ENCODE assay signal across 11 cellular contexts in genomic region chr1:184905601-184906322, GRCh38.
DNase-seq lines count a peak whose midpoint lies in the region; ATAC-seq and TF ChIP-seq lines count a peak whose summit lies in the region.
"Had no signal": no experiment of that assay in that cellular context is flagged by ENCODE, and none has a peak within 500 bp of the region (broad histone marks: within the 10 kb centered on the region; RNA-seq: fewer than 3 reads in every experiment).

No MANE protein-coding gene starts in this region.

- H3K14ac ChIP-seq in neuronal stem cell (ENCODE audit: low read length) = no peak overlapping the region

- no peaks in the 10 kb centered on the region for H3K27me3 Mint-ChIP-seq in T-helper 17 cell

- WGBS in neuronal stem cell (ENCODE audit: extremely low coverage in 2 of 2, insufficient read length in 2 of 2, insufficient replicate concordance in 1 of 2), 2 donors = no CpG with 5 or more reads among the region's 3 CpGs

- no peaks in the 10 kb centered on the region for H3K36me3 Mint-ChIP-seq in T-helper 17 cell (ENCODE audit: low read depth)

- H3K4ac ChIP-seq in neuronal stem cell (ENCODE audit: low read length) = no peak overlapping the region

- H2BK15ac ChIP-seq in neuronal stem cell (ENCODE audit: low read length) = no peak overlapping the region

- no peaks in the 10 kb centered on the region for H3K9me3 ChIP-seq in T-helper 17 cell (ENCODE audit: control insufficient read depth, low read length, poor library complexity, severe bottlenecking)
- H3K9me3 ChIP-seq in neuronal stem cell (replicated peaks in 1 of 2; ENCODE audit: control insufficient read depth in 2 of 2, insufficient read depth in 1 of 2, low read depth in 1 of 2, low read length in 2 of 2) = no peaks in the 10 kb centered on the region
- H3K9me3 ChIP-seq: heart left ventricle had no signal

- no peak for TF ChIP-seq CTCF in brain microvascular endothelial cell (IDR thresholded peaks at IDR 0.05; ENCODE audit: low read depth, low read length, missing control alignments)

- no peak overlapping the region for H2BK5ac ChIP-seq in neuronal stem cell (ENCODE audit: low read length)

- DNase-seq in NCI-H187 (lab: John Stamatoyannopoulos, UW) (peak; percentile 95 to 98), T-helper 17 cell (no peak), neuronal stem cell (ENCODE audit: low spot score) (no peak), mucosa of gallbladder (ENCODE audit: low spot score) (no peak), brain microvascular endothelial cell (no peak)
- DNase-seq: cerebellar nuclear complex; heart left ventricle; stimulated activated CD4-positive, alpha-beta T cell treated with anti-CD3 and anti-CD28 coated beads, Interleukin-15, amount 100 ng/mL, for 24 hours had no signal

- H4K91ac ChIP-seq in neuronal stem cell (ENCODE audit: low read depth, low read length, poor library complexity) = no peak overlapping the region

- in situ Hi-C loops in brain microvascular endothelial cell (cut with HindIII; ENCODE audit: low pct_ligation_motif_present, low sequenced_read_pairs) = no loop called here

- ATAC-seq in GM18517 (IDR thresholded peaks at IDR 0.05; ENCODE audit: unreplicated experiment) = peak; percentile 27
- ATAC-seq in T-helper 17 cell = no peak
- ATAC-seq in HG02852 (IDR thresholded peaks at IDR 0.05; ENCODE audit: unreplicated experiment) = no peak

- no peak overlapping the region for H2BK12ac ChIP-seq in neuronal stem cell (ENCODE audit: low read length)

- no peak overlapping the region for H3K23ac ChIP-seq in neuronal stem cell (ENCODE audit: low read depth, low read length, poor library complexity)

- H3K36me3 ChIP-seq in neuronal stem cell (replicated peaks in 1 of 2; ENCODE audit: control insufficient read depth in 2 of 2, insufficient read depth in 2 of 2, low read length in 2 of 2) (no peaks in the 10 kb centered on the region), brain microvascular endothelial cell (replicated peaks) (no peaks in the 10 kb centered on the region)
- H3K36me3 ChIP-seq: heart left ventricle had no signal

- H3K27ac Mint-ChIP-seq in T-helper 17 cell = peak overlapping the region; percentile 1

- H3K4me3 Mint-ChIP-seq in T-helper 17 cell = no peak overlapping the region
- H3K4me3 Mint-ChIP-seq: stimulated activated naive CD8-positive, alpha-beta T cell treated with anti-CD3 and anti-CD28 coated beads, Interleukin-15, Interleukin-2, amounts not matched to agents 100 ng/mL and 50 ng/mL, for 24 hours had no signal

- H2AK5ac ChIP-seq in neuronal stem cell (ENCODE audit: low read depth, low read length) = no peak overlapping the region

- no peak overlapping the region for H3K4me2 ChIP-seq in neuronal stem cell (ENCODE audit: insufficient read depth, low read length, poor library complexity, severe bottlenecking)

- peaks cover 0 to 1% of the 10 kb centered on the region in 2 donors for H3K4me1 ChIP-seq in neuronal stem cell (ENCODE audit: control insufficient read depth in 2 of 2, insufficient read depth in 1 of 2, low read depth in 1 of 2, low read length in 2 of 2)

- H3K9ac ChIP-seq in neuronal stem cell (ENCODE audit: low read depth, low read length, poor library complexity) = no peak overlapping the region

- no peak overlapping the region for H3K18ac ChIP-seq in neuronal stem cell (ENCODE audit: low read length)

- peaks cover 21% of the 10 kb centered on the region for H3K4me1 Mint-ChIP-seq in T-helper 17 cell

- H3K4me3 ChIP-seq in neuronal stem cell (ENCODE audit: low read length in 2 of 2) = no peak overlapping the region
- no peak overlapping the region for H3K4me3 ChIP-seq in brain microvascular endothelial cell (ENCODE audit: low read depth, low read length)
- H3K4me3 ChIP-seq: heart left ventricle had no signal

- H2AFZ ChIP-seq in neuronal stem cell (ENCODE audit: low read length) = no peak overlapping the region

- no peaks in the 10 kb centered on the region for H3K27me3 ChIP-seq in neuronal stem cell (ENCODE audit: control insufficient read depth in 3 of 3, insufficient read depth in 3 of 3, low read depth in 1 of 3, low read length in 3 of 3)
- H3K27me3 ChIP-seq in brain microvascular endothelial cell (replicated peaks) = no peaks in the 10 kb centered on the region
- H3K27me3 ChIP-seq: heart left ventricle had no signal

- peak overlapping the region; percentile 26 for H4K8ac ChIP-seq in neuronal stem cell (ENCODE audit: low read depth, low read length)

- H2BK120ac ChIP-seq in neuronal stem cell (ENCODE audit: low read depth, low read length) = no peak overlapping the region

- H3K27ac ChIP-seq in neuronal stem cell (replicated peaks; ENCODE audit: low read length) (no peak overlapping the region), brain microvascular endothelial cell (no peak overlapping the region)

- H3K79me1 ChIP-seq in neuronal stem cell (ENCODE audit: low read depth, low read length) = no peaks in the 10 kb centered on the region

Comparison
In these comparisons a context has a peak if more than half of its experiments do, and no peak if none do; other contexts are left out.
1. DNase-seq: peak in NCI-H187 (2 of 2); none in T-helper 17 cell (0 of 3), neuronal stem cell (single experiment), mucosa of gallbladder (single experiment) and brain microvascular endothelial cell (single experiment).